In genomic region chr1:189678779-189679178, GRCh38 we compare ENCODE assay signal across 19 cellular contexts.
DNase-seq lines count a peak whose midpoint lies in the region; ATAC-seq, FAIRE-seq and TF ChIP-seq lines count a peak whose summit lies in the region.
"Had no signal": no experiment of that assay in that cellular context is flagged by ENCODE, and none has a peak within 500 bp of the region (broad histone marks: within the 10 kb centered on the region; RNA-seq: fewer than 3 reads in every experiment).

No MANE protein-coding gene starts in this region.

- no peaks in the 10 kb centered on the region for H3K4me1 ChIP-seq in A673 (ENCODE audit: insufficient read depth, low read length, poor library complexity, severe bottlenecking)
- H3K4me1 ChIP-seq in GM23338 (ENCODE audit: insufficient read depth) = no peaks in the 10 kb centered on the region
- H3K4me1 ChIP-seq in iPS DF 6.9 (ENCODE audit: control insufficient read depth, insufficient read depth, low read length) = no peaks in the 10 kb centered on the region
- H3K4me1 ChIP-seq: vagina had no signal

- TF ChIP-seq CTCF in A673 (conservative IDR thresholded peaks at IDR 0.05; ENCODE audit: low read depth, low read length) (peak; percentile 51), GM23338 (conservative IDR thresholded peaks at IDR 0.05; ENCODE audit: low read depth in 2 of 2) (peak; percentile 54 to 71), Calu3 (IDR thresholded peaks at IDR 0.05; ENCODE audit: unreplicated experiment) (no peak)

- CTCF ChIA-PET in A673 (lab: Charles Lee) = no interaction called here
- CTCF ChIA-PET in Calu3 (lab: Charles Lee) = no interaction called here
- CTCF ChIA-PET in activated naive CD4-positive, alpha-beta T cell treated with anti-CD3 and anti-CD28 coated beads, Interleukin-2, amount 10 ng/mL, durations not matched to agents 7 days and 5 days (lab: Charles Lee) = no interaction called here

- BruUV-seq in A673 (replicated peaks; lab: Mats Ljungman, UMichigan) = no TSS peak
- no TSS peak for BruUV-seq in Calu3 (replicated peaks; lab: Mats Ljungman, UMichigan)

- ATAC-seq in GM23338 = no peak; the same call in 2 of the 3 replicates
- ATAC-seq: activated CD8-positive, alpha-beta memory T cell treated with anti-CD3 and anti-CD28 coated beads, Interleukin-2, amount 10 ng/mL, durations not matched to agents 7 days and 5 days; stimulated activated naive CD8-positive, alpha-beta T cell treated with anti-CD3 and anti-CD28 coated beads, Interleukin-15, Interleukin-2, amounts not matched to agents 100 U/mL and 50 U/mL, for 24 hours had no signal

- FAIRE-seq in TTC549 (lab: Jason Lieb, UNC) = peak; percentile 45

- no CpG with 5 or more reads among the region's 3 CpGs for WGBS in iPS DF 6.9 (ENCODE audit: insufficient coverage, insufficient read length)

- no peaks in the 10 kb centered on the region for H3K9me2 ChIP-seq in GM23338 (ENCODE audit: insufficient read depth)

- H3K9me3 ChIP-seq in A673 (ENCODE audit: low read depth, low read length, poor library complexity, severe bottlenecking) (no peaks in the 10 kb centered on the region), iPS DF 6.9 (ENCODE audit: control insufficient read depth, insufficient read depth, low read length) (no peaks in the 10 kb centered on the region)
- H3K9me3 ChIP-seq: vagina had no signal

- no peaks in the 10 kb centered on the region for H3K79me2 ChIP-seq in GM23338 (replicated peaks; ENCODE audit: insufficient read depth)

- H3K27me3 Mint-ChIP-seq in GM23338 (ENCODE audit: insufficient read depth, low read depth, poor library complexity) (no peaks in the 10 kb centered on the region), Calu3 (ENCODE audit: unreplicated experiment) (no peaks in the 10 kb centered on the region)
- no peaks in the 10 kb centered on the region for H3K27me3 Mint-ChIP-seq in activated naive CD4-positive, alpha-beta T cell treated with anti-CD3 and anti-CD28 coated beads, Interleukin-2, amount 10 ng/mL, durations not matched to agents 7 days and 5 days
- H3K27me3 Mint-ChIP-seq: activated CD8-positive, alpha-beta memory T cell treated with anti-CD3 and anti-CD28 coated beads, Interleukin-2, amount 10 ng/mL, durations not matched to agents 7 days and 5 days; memory B cell had no signal

- H3K27ac ChIP-seq in A673 (ENCODE audit: low read depth, low read length, poor library complexity, severe bottlenecking) (no peak overlapping the region), GM23338 (ENCODE audit: low read depth) (no peak overlapping the region), iPS DF 6.9 (ENCODE audit: low read length) (no peak overlapping the region)
- H3K27ac ChIP-seq: vagina, VCaP had no signal

- H3K9me3 Mint-ChIP-seq in GM23338 (no peaks in the 10 kb centered on the region), Calu3 (ENCODE audit: low read depth, unreplicated experiment) (no peaks in the 10 kb centered on the region)
- H3K9me3 Mint-ChIP-seq in activated naive CD4-positive, alpha-beta T cell treated with anti-CD3 and anti-CD28 coated beads, Interleukin-2, amount 10 ng/mL, durations not matched to agents 7 days and 5 days = peaks cover 2% of the 10 kb centered on the region
- H3K9me3 Mint-ChIP-seq: memory B cell had no signal

- H2AFZ ChIP-seq in GM23338 = no peak overlapping the region

- no peak overlapping the region for H3K4me2 ChIP-seq in GM23338

- intact Hi-C loops in A673 (cut with micrococcal nuclease; ENCODE audit: unreplicated experiment) = no loop called here
- intact Hi-C loops in Calu3 (cut with micrococcal nuclease; ENCODE audit: unreplicated experiment) = no loop called here

- H3K4me1 Mint-ChIP-seq in GM23338 (no peaks in the 10 kb centered on the region), Calu3 (ENCODE audit: low read depth, unreplicated experiment) (peaks cover 9% of the 10 kb centered on the region)
- no peaks in the 10 kb centered on the region for H3K4me1 Mint-ChIP-seq in activated naive CD4-positive, alpha-beta T cell treated with anti-CD3 and anti-CD28 coated beads, Interleukin-2, amount 10 ng/mL, durations not matched to agents 7 days and 5 days
- H3K4me1 Mint-ChIP-seq: activated CD8-positive, alpha-beta memory T cell treated with anti-CD3 and anti-CD28 coated beads, Interleukin-2, amount 10 ng/mL, durations not matched to agents 7 days and 5 days; immature natural killer cell; memory B cell had no signal

- H3K4me3 ChIP-seq in A673 (ENCODE audit: low read depth, low read length, poor library complexity, severe bottlenecking) (no peak overlapping the region), GM23338 (no peak overlapping the region), iPS DF 6.9 (ENCODE audit: low read length) (no peak overlapping the region)
- H3K4me3 ChIP-seq: vagina had no signal

- H3K36me3 Mint-ChIP-seq in GM23338 (ENCODE audit: low read depth) (no peaks in the 10 kb centered on the region), Calu3 (ENCODE audit: insufficient read depth, unreplicated experiment) (peaks cover 5% of the 10 kb centered on the region)
- H3K36me3 Mint-ChIP-seq in activated naive CD4-positive, alpha-beta T cell treated with anti-CD3 and anti-CD28 coated beads, Interleukin-2, amount 10 ng/mL, durations not matched to agents 7 days and 5 days = no peaks in the 10 kb centered on the region
- H3K36me3 Mint-ChIP-seq: activated CD8-positive, alpha-beta memory T cell treated with anti-CD3 and anti-CD28 coated beads, Interleukin-2, amount 10 ng/mL, durations not matched to agents 7 days and 5 days; memory B cell had no signal

- H3K27ac Mint-ChIP-seq in GM23338 = no peak overlapping the region
- H3K27ac Mint-ChIP-seq in Calu3 (ENCODE audit: unreplicated experiment) = no peak overlapping the region
- H3K27ac Mint-ChIP-seq in activated naive CD4-positive, alpha-beta T cell treated with anti-CD3 and anti-CD28 coated beads, Interleukin-2, amount 10 ng/mL, durations not matched to agents 7 days and 5 days = no peak overlapping the region
- H3K27ac Mint-ChIP-seq: activated CD8-positive, alpha-beta memory T cell treated with anti-CD3 and anti-CD28 coated beads, Interleukin-2, amount 10 ng/mL, durations not matched to agents 7 days and 5 days; immature natural killer cell; memory B cell had no signal

- H3K36me3 ChIP-seq in A673 (ENCODE audit: insufficient read depth, low read length, poor library complexity, severe bottlenecking) (no peaks in the 10 kb centered on the region), GM23338 (ENCODE audit: insufficient read depth) (no peaks in the 10 kb centered on the region), iPS DF 6.9 (ENCODE audit: control insufficient read depth, insufficient read depth, low read length) (no peaks in the 10 kb centered on the region)
- H3K36me3 ChIP-seq: vagina had no signal

- H3K4me3 Mint-ChIP-seq in GM23338 (no peak overlapping the region), Calu3 (ENCODE audit: low read depth, unreplicated experiment) (no peak overlapping the region)
- no peak overlapping the region for H3K4me3 Mint-ChIP-seq in activated naive CD4-positive, alpha-beta T cell treated with anti-CD3 and anti-CD28 coated beads, Interleukin-2, amount 10 ng/mL, durations not matched to agents 7 days and 5 days
- H3K4me3 Mint-ChIP-seq: activated CD8-positive, alpha-beta memory T cell treated with anti-CD3 and anti-CD28 coated beads, Interleukin-2, amount 10 ng/mL, durations not matched to agents 7 days and 5 days; immature natural killer cell; memory B cell had no signal

- DNase-seq in A673 (ENCODE audit: low spot score) = no peak
- peak; percentile 50 for DNase-seq in GM23338 (ENCODE audit: low spot score)
- peak; percentile 4 for DNase-seq in iPS DF 6.9 (ENCODE audit: low read depth, low spot score)
- DNase-seq in activated CD4-positive, alpha-beta T cell treated with anti-CD3 and anti-CD28 coated beads, Interleukin-2, amount 50 U/mL, for 1 hour = no peak
- DNase-seq in Calu3 = no peak
- no peak for DNase-seq in activated naive CD4-positive, alpha-beta T cell treated with anti-CD3 and anti-CD28 coated beads, Interleukin-2, amount 10 ng/mL, durations not matched to agents 7 days and 5 days
- no peak for DNase-seq in hypothalamus (lab: John Stamatoyannopoulos, UW)
- DNase-seq: activated CD8-positive, alpha-beta memory T cell treated with anti-CD3 and anti-CD28 coated beads, Interleukin-2, amount 10 ng/mL, durations not matched to agents 7 days and 5 days; activated naive CD4-positive, alpha-beta T cell; DMS153; foreskin fibroblast; immature natural killer cell; nucleus accumbens; stimulated activated naive CD8-positive, alpha-beta T cell treated with anti-CD3 and anti-CD28 coated beads, Interleukin-15, Interleukin-2, amounts not matched to agents 100 U/mL and 50 U/mL, for 24 hours; SW 1271 had no signal

- POLR2A ChIA-PET in A673 (lab: Charles Lee; ENCODE audit: low non-redundant PET) = no interaction called here

- H4K20me1 ChIP-seq in GM23338 (replicated peaks; ENCODE audit: insufficient read depth) = no peaks in the 10 kb centered on the region

- H3K27me3 ChIP-seq in A673 (replicated peaks; ENCODE audit: insufficient read depth, low read depth, low read length, poor library complexity) (no peaks in the 10 kb centered on the region), GM23338 (ENCODE audit: insufficient read depth) (no peaks in the 10 kb centered on the region), iPS DF 6.9 (ENCODE audit: control insufficient read depth, insufficient read depth, low read length) (no peaks in the 10 kb centered on the region)
- H3K27me3 ChIP-seq: vagina had no signal

- no peaks in the 10 kb centered on the region for H3F3A ChIP-seq in GM23338 (replicated peaks; ENCODE audit: low read depth)

TF ChIP-seq in GM23338, 12 proteins besides CTCF, POLR2A, EP300 and RAD21 (continues in another document):
- no peak for TF ChIP-seq ZNF331 (CRISPR knock-in tag; IDR thresholded peaks at IDR 0.05; ENCODE audit: low read depth)

Comparison
In these comparisons a context has a peak if more than half of its experiments do, and no peak if none do; other contexts are left out.
1. DNase-seq: peak in GM23338 (single experiment) and iPS DF 6.9 (single experiment); none in A673 (single experiment), activated CD4-positive, alpha-beta T cell treated with anti-CD3 and anti-CD28 coated beads, Interleukin-2, amount 50 U/mL, for 1 hour (single experiment), Calu3 (single experiment), activated naive CD4-positive, alpha-beta T cell treated with anti-CD3 and anti-CD28 coated beads, Interleukin-2, amount 10 ng/mL, durations not matched to agents 7 days and 5 days (single experiment) and hypothalamus (0 of 51).